1 cellular context compared by ENCODE assay signal in genomic region chr9:129080312-129080607, GRCh38.
TF ChIP-seq lines count a peak whose summit lies in the region.

No MANE protein-coding gene starts in this region.

TF ChIP-seq in endothelial cell of umbilical vein, 7 proteins besides CTCF, POLR2A, EP300 and RAD21:
- TF ChIP-seq EZH2 (IDR thresholded peaks at IDR 0.05; ENCODE audit: borderline replicate concordance, low read depth, low read length, severe bottlenecking) = no peak
- TF ChIP-seq MAX (IDR thresholded peaks at IDR 0.05; ENCODE audit: insufficient read depth, insufficient read length) = no peak
- no peak for TF ChIP-seq POLR2AphosphoS5 (IDR thresholded peaks at IDR 0.05; ENCODE audit: insufficient read depth, low read depth, low read length)
- no peak for TF ChIP-seq FOS (IDR thresholded peaks at IDR 0.05; ENCODE audit: borderline replicate concordance, insufficient read depth, low read length)
- TF ChIP-seq MYC (IDR thresholded peaks at IDR 0.05; ENCODE audit: low read depth, low read length) = no peak
- no peak for TF ChIP-seq GATA2 (IDR thresholded peaks at IDR 0.05; ENCODE audit: insufficient read depth, insufficient read length, low read depth, low read length)
- no peak for TF ChIP-seq JUN (IDR thresholded peaks at IDR 0.05; ENCODE audit: borderline replicate concordance, insufficient read depth, insufficient read length, low read depth)
